10 cellular contexts compared by ENCODE assay signal in genomic region chr16:84507011-84507982, GRCh38.
DNase-seq lines count a peak whose midpoint lies in the region; ATAC-seq, FAIRE-seq and TF ChIP-seq lines count a peak whose summit lies in the region.
"Had no signal": no experiment of that assay in that cellular context is flagged by ENCODE, and none has a peak within 500 bp of the region (broad histone marks: within the 10 kb centered on the region; RNA-seq: fewer than 3 reads in every experiment).

No MANE protein-coding gene starts in this region.

- H3K4me3 Mint-ChIP-seq in effector memory CD8-positive, alpha-beta T cell = peak overlapping the region; percentile 90

- in situ Hi-C loops in GM13976 (cut with MboI; ENCODE audit: low sequenced_read_pairs, unreplicated experiment) = loop anchor here (25.0 kb wide), 1 partner anchor 455 kb away; no protein-coding TSS in a partner anchor

- ATAC-seq in RWPE2 (ENCODE audit: low read depth) = no peak
- ATAC-seq in effector memory CD8-positive, alpha-beta T cell (replicated peaks) = no peak
- ATAC-seq: Panc1 had no signal

- H3K9me3 Mint-ChIP-seq in effector memory CD8-positive, alpha-beta T cell = no peaks in the 10 kb centered on the region

- no peaks in the 10 kb centered on the region for H3K27me3 Mint-ChIP-seq in effector memory CD8-positive, alpha-beta T cell

- peak; percentile 52 for DNase-seq in CD1c-positive myeloid dendritic cell (ENCODE audit: extremely low spot score)
- peak; percentile 69 for DNase-seq in GM13976 (ENCODE audit: low spot score)
- peak; percentile 55 for DNase-seq in RWPE2 (ENCODE audit: low spot score)
- peak in 1 of 3 experiments; percentile 30 for DNase-seq in effector memory CD8-positive, alpha-beta T cell
- DNase-seq in superior temporal gyrus (ENCODE audit: extremely low spot score) = no peak
- no peak for DNase-seq in urothelium cell line (ENCODE audit: low spot score)
- DNase-seq in AG08396 (ENCODE audit: low spot score) = no peak
- no peak for DNase-seq in inferior parietal cortex (ENCODE audit: extremely low spot score)
- DNase-seq: DMS79 had no signal

- peak overlapping the region in 1 of 2 donors; percentile 26 for H3K27ac Mint-ChIP-seq in effector memory CD8-positive, alpha-beta T cell

- no peaks in the 10 kb centered on the region for H3K27me3 ChIP-seq in RWPE2 (ENCODE audit: insufficient read depth, poor library complexity, severe bottlenecking)

- no peaks in the 10 kb centered on the region for H3K9me3 ChIP-seq in RWPE2 (ENCODE audit: severe bottlenecking)

- no peak overlapping the region for H3K4me3 ChIP-seq in RWPE2 (ENCODE audit: severe bottlenecking)

- no peak overlapping the region for H3K27ac ChIP-seq in RWPE2 (ENCODE audit: poor library complexity, severe bottlenecking)

- no peak for FAIRE-seq in urothelium cell line (lab: Jason Lieb, UNC)

- TF ChIP-seq CTCF in GM13976 (IDR thresholded peaks at IDR 0.05; ENCODE audit: borderline replicate concordance, control extremely low read depth, extremely low read depth, insufficient read depth, missing control alignments) (no peak), RWPE2 (IDR thresholded peaks at IDR 0.05; ENCODE audit: poor library complexity, severe bottlenecking) (no peak)

- peaks cover 11% of the 10 kb centered on the region for H3K36me3 Mint-ChIP-seq in effector memory CD8-positive, alpha-beta T cell (ENCODE audit: insufficient read depth)

- peaks cover 24% of the 10 kb centered on the region for H3K4me1 ChIP-seq in RWPE2 (ENCODE audit: insufficient read depth, poor library complexity, severe bottlenecking)

- H3K36me3 ChIP-seq in RWPE2 (ENCODE audit: low read depth) = peaks cover 12% of the 10 kb centered on the region

- peaks cover 32 to 41% of the 10 kb centered on the region in 2 donors for H3K4me1 Mint-ChIP-seq in effector memory CD8-positive, alpha-beta T cell (ENCODE audit: low read depth in 2 of 2)

Comparison
In these comparisons a context has a peak if more than half of its experiments do, and no peak if none do; other contexts are left out.
1. DNase-seq: peak in CD1c-positive myeloid dendritic cell (single experiment), GM13976 (single experiment) and RWPE2 (single experiment); none in superior temporal gyrus (single experiment), urothelium cell line (single experiment), AG08396 (single experiment) and inferior parietal cortex (single experiment).